8 cellular contexts compared by ENCODE assay signal in genomic region chr19:1592023-1592754, GRCh38. TPM values are rescaled to one million over a fixed set of nuclear protein-coding genes. Genes with fewer than 3 reads are reported as not detected.
DNase-seq lines count a peak whose midpoint lies in the region; ATAC-seq and TF ChIP-seq lines count a peak whose summit lies in the region.

No MANE protein-coding gene starts in this region.

- ATAC-seq in upper lobe of right lung: peak; percentile 90

- intact Hi-C loops in left ventricle myocardium inferior (cut with micrococcal nuclease): no loop called here
- intact Hi-C loops in prostate gland (cut with DNase I): no loop called here
- intact Hi-C loops in upper lobe of right lung (cut with DNase I): no loop called here

- peaks cover 24% of the 10 kb centered on the region for H3K36me3 ChIP-seq in left ventricle myocardium inferior
- H3K36me3 ChIP-seq in prostate gland: peaks cover 1 to 3% of the 10 kb centered on the region in 2 donors
- peaks cover 18% of the 10 kb centered on the region for H3K36me3 ChIP-seq in upper lobe of right lung

- H3K4me3 ChIP-seq in left ventricle myocardium inferior (peak overlapping the region; percentile 92), prostate gland (peak overlapping the region; percentile 53 to 74), upper lobe of right lung (peak overlapping the region; percentile 72)

- TF ChIP-seq POLR2A in GM10847 (IDR thresholded peaks at IDR 0.05; ENCODE audit: extremely low read depth, insufficient read length) (peak; percentile 95), prostate gland (IDR thresholded peaks at IDR 0.05) (peak; percentile 42)

- H3K9me3 ChIP-seq in left ventricle myocardium inferior (replicated peaks) (no peaks in the 10 kb centered on the region), prostate gland (no peaks in the 10 kb centered on the region), upper lobe of right lung (no peaks in the 10 kb centered on the region)

- POLR2A ChIA-PET in HEK293T (lab: Yijun Ruan, JAX): interaction anchor here (0.8 to 2.7 kb wide), 11 partner anchors 10 to 73 kb away, joined by 3 to 28 read pairs (median 5); partner anchors contain the start of gene UQCR11

- no peaks in the 10 kb centered on the region for H3K27me3 ChIP-seq in left ventricle myocardium inferior (ENCODE audit: low read depth)
- H3K27me3 ChIP-seq in prostate gland (replicated peaks; ENCODE audit: insufficient read depth): no peaks in the 10 kb centered on the region
- H3K27me3 ChIP-seq in upper lobe of right lung: no peaks in the 10 kb centered on the region

- CTCF ChIA-PET in HEK293T (lab: Yijun Ruan, JAX): no interaction called here

- under 1% methylated on average over 59 of the region's 94 CpGs for WGBS in prostate gland

- DNase-seq in HEK293T (ENCODE audit: extremely low spot score): peak; percentile 93
- peak; percentile 86 for DNase-seq in MV-4-11 (lab: John Stamatoyannopoulos, UW)
- DNase-seq in SW480 (ENCODE audit: low spot score): peak; percentile 68
- DNase-seq in amniotic epithelial cell (ENCODE audit: low read depth): peak; percentile 80
- DNase-seq in left ventricle myocardium inferior: peak; percentile 86
- DNase-seq in prostate gland (ENCODE audit: low spot score): peak; percentile 70
- peak; percentile 94 for DNase-seq in upper lobe of right lung

- H3K27ac ChIP-seq in left ventricle myocardium inferior (replicated peaks): peak overlapping the region; percentile 99
- H3K27ac ChIP-seq in prostate gland: peak overlapping the region; percentile 88 to 95
- H3K27ac ChIP-seq in upper lobe of right lung: peak overlapping the region; percentile 89

- TF ChIP-seq CTCF in left ventricle myocardium inferior (IDR thresholded peaks at IDR 0.05; ENCODE audit: borderline replicate concordance) (no peak), prostate gland (IDR thresholded peaks at IDR 0.05) (no peak), upper lobe of right lung (IDR thresholded peaks at IDR 0.05) (no peak)

- H3K4me1 ChIP-seq in left ventricle myocardium inferior (peaks cover 30% of the 10 kb centered on the region), prostate gland (replicated peaks) (peaks cover 6% of the 10 kb centered on the region), upper lobe of right lung (peaks cover 15% of the 10 kb centered on the region)

TF ChIP-seq in HEK293T, 16 proteins besides CTCF, POLR2A, EP300 and RAD21:
- peak; percentile 44; the same call in 1 of the 2 replicates for TF ChIP-seq L3MBTL2 (conservative IDR thresholded peaks at IDR 0.05)
- TF ChIP-seq ELF4 (IDR thresholded peaks at IDR 0.05): peak; percentile 57
- TF ChIP-seq LEF1 (IDR thresholded peaks at IDR 0.05; ENCODE audit: borderline replicate concordance): 0 out of 2 replicates have a peak, but pooled peaks have one; percentile 55
- TF ChIP-seq HDGF (IDR thresholded peaks at IDR 0.05; ENCODE audit: borderline replicate concordance): no peak
- TF ChIP-seq ARNT (IDR thresholded peaks at IDR 0.05): peak; percentile 49; the same call in 1 of the 2 replicates
- peak; percentile 25; the same call in 1 of the 2 replicates for TF ChIP-seq FOXM1 (IDR thresholded peaks at IDR 0.05; ENCODE audit: borderline replicate concordance)

RNA-seq across cellular contexts. Expression of gene MBD3, which starts 0.5 kb away (rescaled TPM):
- total RNA-seq in left ventricle myocardium inferior: 48.6 TPM
- total RNA-seq in prostate gland: 100 to 1,000 TPM; 100 to 166 TPM
- 78.7 TPM for total RNA-seq in upper lobe of right lung

RNA-seq across cellular contexts. Expression of gene UQCR11, which starts 13.1 kb away (rescaled TPM):
- total RNA-seq in left ventricle myocardium inferior (942 TPM), prostate gland (100 to 1,000 TPM in 1 of 2 donors, 10 to 100 TPM in 1; 87.1 to 108 TPM), upper lobe of right lung (167 TPM)

RNA-seq across cellular contexts. Expression of gene MEX3D, which starts 24.1 kb away (rescaled TPM):
- 6.4 TPM for total RNA-seq in left ventricle myocardium inferior
- total RNA-seq in prostate gland: 10 to 100 TPM; 60.6 to 87.0 TPM
- 25.3 TPM for total RNA-seq in upper lobe of right lung

Comparison
In these comparisons a context has a peak if more than half of its experiments do, and no peak if none do; other contexts are left out.
1. Peak in every context shown above with its lines: DNase-seq, ATAC-seq, H3K4me3 ChIP-seq and H3K27ac ChIP-seq.